Comparison of ENCODE assay signal across 17 cellular contexts in genomic region chr21:16821588-16821987, GRCh38.
DNase-seq lines count a peak whose midpoint lies in the region; ATAC-seq lines count a peak whose summit lies in the region.
"Had no signal": no experiment of that assay in that cellular context is flagged by ENCODE, and none has a peak within 500 bp of the region (broad histone marks: within the 10 kb centered on the region; RNA-seq: fewer than 3 reads in every experiment).

No MANE protein-coding gene starts in this region.

- H3K4me3 Mint-ChIP-seq in naive thymus-derived CD8-positive, alpha-beta T cell = no peak overlapping the region
- H3K4me3 Mint-ChIP-seq: CD4-positive, alpha-beta memory T cell had no signal

- H3K9me3 Mint-ChIP-seq in naive thymus-derived CD8-positive, alpha-beta T cell = peaks cover 6 to 41% (median 10%) of the 10 kb centered on the region in 9 donors

- H3K27me3 Mint-ChIP-seq in naive thymus-derived CD8-positive, alpha-beta T cell = peaks cover 0 to 2% (median 0%) of the 10 kb centered on the region in 5 donors
- H3K27me3 Mint-ChIP-seq: CD4-positive, alpha-beta memory T cell had no signal

- no peaks in the 10 kb centered on the region for H3K36me3 Mint-ChIP-seq in naive thymus-derived CD8-positive, alpha-beta T cell
- H3K36me3 Mint-ChIP-seq: CD4-positive, alpha-beta memory T cell had no signal

- H3K4me1 Mint-ChIP-seq in naive thymus-derived CD8-positive, alpha-beta T cell = no peaks in the 10 kb centered on the region
- H3K4me1 Mint-ChIP-seq: CD4-positive, alpha-beta memory T cell had no signal

- no peak for ATAC-seq in naive thymus-derived CD8-positive, alpha-beta T cell

- POLR2A ChIA-PET in naive thymus-derived CD8-positive, alpha-beta T cell (lab: Charles Lee) = no interaction called here

- no peak overlapping the region for H3K27ac Mint-ChIP-seq in naive thymus-derived CD8-positive, alpha-beta T cell
- H3K27ac Mint-ChIP-seq: CD4-positive, alpha-beta memory T cell had no signal

- peak; percentile 26 for DNase-seq in HS-27A (ENCODE audit: low read depth)
- DNase-seq in astrocyte of the hippocampus (ENCODE audit: low read depth, low spot score) = peak; percentile 71
- DNase-seq in kidney glomerular epithelial cell (lab: John Stamatoyannopoulos, UW) = peak; percentile 34
- DNase-seq in skeletal muscle cell (ENCODE audit: low read depth) = peak; percentile 11
- DNase-seq in naive thymus-derived CD8-positive, alpha-beta T cell = no peak
- no peak for DNase-seq in pons (ENCODE audit: low spot score)
- no peak for DNase-seq in foreskin melanocyte
- DNase-seq in ecto neural progenitor cell (ENCODE audit: low spot score) = no peak
- DNase-seq: Calu3; CD4-positive, alpha-beta memory T cell; DMS53; Karpas-422; NCI-H187; NCI-H2171 treated with DMSO at 0.1 percent for 48 hours; NCI-H446 treated with DMSO at 0.1 percent for 48 hours; OCI-M1; SIG-M5 had no signal

- no peak overlapping the region for H3K4me3 ChIP-seq in skeletal muscle cell (ENCODE audit: low read depth, low read length)

Comparison
In these comparisons a context has a peak if more than half of its experiments do, and no peak if none do; other contexts are left out.
1. DNase-seq: peak in HS-27A (single experiment), astrocyte of the hippocampus (single experiment), kidney glomerular epithelial cell (single experiment) and skeletal muscle cell (single experiment); none in naive thymus-derived CD8-positive, alpha-beta T cell (0 of 10), pons (single experiment), foreskin melanocyte (single experiment) and ecto neural progenitor cell (single experiment).